10 cellular contexts compared by ENCODE assay signal in the genomic region with DNA sequence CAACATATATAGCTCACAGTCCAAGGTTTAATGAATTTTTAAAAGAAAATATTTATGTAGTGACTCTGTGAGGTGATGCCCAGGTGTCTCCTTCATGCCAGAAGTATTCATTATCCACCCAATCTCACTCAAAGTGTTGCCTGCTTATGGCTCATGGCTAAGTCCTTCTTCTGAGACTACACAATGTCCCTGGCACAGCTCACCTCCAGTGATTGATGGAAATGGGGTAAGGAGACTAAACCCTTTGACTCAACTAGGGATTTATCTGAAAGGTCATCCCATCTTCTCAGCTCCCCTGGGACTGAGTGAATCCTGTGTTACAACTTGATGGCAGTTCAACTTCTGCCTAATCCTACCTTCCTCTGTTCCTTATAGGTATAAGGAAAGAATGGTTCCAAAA.
"Had no signal": no experiment of that assay in that cellular context is flagged by ENCODE, and none has a peak within 500 bp of the region (broad histone marks: within the 10 kb centered on the region; RNA-seq: fewer than 3 reads in every experiment).

No MANE protein-coding gene starts in this region.

- H3K4me3 Mint-ChIP-seq: GM23338, HFFc6 had no signal

- ATAC-seq: GM23338, HCT116 had no signal

- H3K9me3 ChIP-seq: HAP-1 had no signal

- H3K4me2 ChIP-seq: GM23338 had no signal

- H3K27ac ChIP-seq: GM23248 had no signal

- H3K27ac Mint-ChIP-seq: GM23338, HFFc6 had no signal

- H3K9me3 Mint-ChIP-seq: GM23338, HFFc6 had no signal

- H3K9ac ChIP-seq: GM23248 had no signal

- H2AFZ ChIP-seq: GM23248, GM23338 had no signal

- H3K4me1 Mint-ChIP-seq: GM23338 had no signal

- FAIRE-seq: H1, H54 had no signal

- DNase-seq: GM23248, GOT3, H7, HCEC 1CT, HFFc6 had no signal
